ENCODE assay signal across 18 cellular contexts in genomic region chr6:15569035-15569995, GRCh38.
DNase-seq lines count a peak whose midpoint lies in the region; ATAC-seq, FAIRE-seq and TF ChIP-seq lines count a peak whose summit lies in the region.
"Had no signal": no experiment of that assay in that cellular context is flagged by ENCODE, and none has a peak within 500 bp of the region (broad histone marks: within the 10 kb centered on the region; RNA-seq: fewer than 3 reads in every experiment).

No MANE protein-coding gene starts in this region.

- H2BK20ac ChIP-seq in H1 (ENCODE audit: low read length), result no peak overlapping the region

- no peak overlapping the region for H3K4me3 ChIP-seq in H1 (ENCODE audit: extremely low read depth in 1 of 4, insufficient read depth in 2 of 4, low read depth in 3 of 4, low read length in 4 of 4)
- H3K4me3 ChIP-seq: coronary artery, uterus had no signal

- no peaks in the 10 kb centered on the region for H3K9me3 ChIP-seq in H1 (ENCODE audit: insufficient read depth in 2 of 2, low read depth in 1 of 2, low read length in 1 of 2)
- H3K9me3 ChIP-seq: uterus had no signal

- intact Hi-C loops in Right ventricle myocardium inferior (cut with DNase I) (no loop called here), cardiac septum (cut with DNase I) (no loop called here)

- no peaks in the 10 kb centered on the region for H3K27me3 Mint-ChIP-seq in memory B cell
- no peaks in the 10 kb centered on the region for H3K27me3 Mint-ChIP-seq in stimulated activated naive B cell treated with anti-CD40 and anti-IgM and Interleukin-4, amounts not matched to agents 10 μg/mL and 1 μg/mL and 100 μg/mL, for 72 hours
- H3K27me3 Mint-ChIP-seq: activated CD8-positive, alpha-beta memory T cell treated with anti-CD3 and anti-CD28 coated beads, Interleukin-2, amount 10 ng/mL, durations not matched to agents 7 days and 5 days; T-helper 17 cell had no signal

- H3K14ac ChIP-seq in H1 (ENCODE audit: insufficient read length), result no peak overlapping the region

- no peak overlapping the region for H4K8ac ChIP-seq in H1 (ENCODE audit: extremely low read depth, insufficient read depth, low read length)

- no peak overlapping the region for H2BK12ac ChIP-seq in H1 (ENCODE audit: low read depth, low read length)

- H2BK15ac ChIP-seq in H1 (ENCODE audit: low read length), result no peak overlapping the region

- CTCF ChIA-PET in H1 (lab: Charles Lee; ENCODE audit: partially characterized antibody), result interaction anchor here (0.6 to 1.6 kb wide), 3 partner anchors 13 to 49 kb away, joined by 3 to 6 read pairs (median 3); no protein-coding TSS in a partner anchor

- TF ChIP-seq CTCF in H1 (IDR thresholded peaks at IDR 0.05; ENCODE audit: control extremely low read depth in 1 of 3, insufficient read depth in 1 of 3, low read depth in 1 of 3, low read length in 3 of 3), result no peak

- H2AK5ac ChIP-seq in H1 (ENCODE audit: low read depth, low read length), result no peak overlapping the region

- no peak overlapping the region for H3K56ac ChIP-seq in H1 (replicated peaks; ENCODE audit: insufficient read length, low read depth, low read length)

- H3K27ac Mint-ChIP-seq in memory B cell, result peak overlapping the region; percentile 1
- H3K27ac Mint-ChIP-seq in stimulated activated naive B cell treated with anti-CD40 and anti-IgM and Interleukin-4, amounts not matched to agents 10 μg/mL and 1 μg/mL and 100 μg/mL, for 72 hours, result peak overlapping the region; percentile 9
- H3K27ac Mint-ChIP-seq: activated CD8-positive, alpha-beta memory T cell treated with anti-CD3 and anti-CD28 coated beads, Interleukin-2, amount 10 ng/mL, durations not matched to agents 7 days and 5 days; T-helper 17 cell had no signal

- H3K4me2 ChIP-seq in H1 (ENCODE audit: insufficient read depth in 1 of 2, low read depth in 2 of 2, low read length in 2 of 2), result no peak overlapping the region

- DNase-seq in Right ventricle myocardium inferior (ENCODE audit: missing footprints) (no peak), cardiac septum (ENCODE audit: low spot score) (no peak), H1 (ENCODE audit: low read depth in 1 of 2, low spot score in 2 of 2) (no peak), memory B cell (ENCODE audit: low spot score in 2 of 2) (no peak), NCI-H1436 treated with DMSO at 0.1 percent for 48 hours (lab: John Stamatoyannopoulos, UW) (no peak)
- no peak for DNase-seq in stimulated activated naive B cell treated with anti-CD40 and anti-IgM and Interleukin-4, amounts not matched to agents 10 μg/mL and 1 μg/mL and 100 μg/mL, for 72 hours
- DNase-seq: activated CD8-positive, alpha-beta memory T cell treated with anti-CD3 and anti-CD28 coated beads, Interleukin-2, amount 10 ng/mL, durations not matched to agents 7 days and 5 days; activated gamma-delta T cell; HCEC 1CT; NCI-H1417; NCI-H446; SHP77 treated with DMSO at 0.1 percent for 48 hours; T-helper 17 cell; uterus had no signal

- H2BK120ac ChIP-seq in H1 (replicated peaks; ENCODE audit: low read depth, low read length), result no peak overlapping the region

- H3K79me2 ChIP-seq in H1 (ENCODE audit: control insufficient read depth in 1 of 2, insufficient read depth in 2 of 2, low read length in 2 of 2), result no peaks in the 10 kb centered on the region

- ATAC-seq in Right ventricle myocardium inferior, result peak; percentile 34
- no peak for ATAC-seq in memory B cell (ENCODE audit: low read depth)
- no peak for ATAC-seq in stimulated activated naive B cell treated with anti-CD40 and anti-IgM and Interleukin-4, amounts not matched to agents 10 μg/mL and 1 μg/mL and 100 μg/mL, for 72 hours (replicated peaks)
- no peak for ATAC-seq in HG02798 (IDR thresholded peaks at IDR 0.05; ENCODE audit: poor library complexity, unreplicated experiment)
- ATAC-seq in HG02759 (IDR thresholded peaks at IDR 0.05; ENCODE audit: unreplicated experiment), result no peak
- ATAC-seq: activated CD8-positive, alpha-beta memory T cell treated with anti-CD3 and anti-CD28 coated beads, Interleukin-2, amount 10 ng/mL, durations not matched to agents 7 days and 5 days; T-helper 17 cell had no signal

- peaks cover 26% of the 10 kb centered on the region for H3K36me3 Mint-ChIP-seq in memory B cell
- H3K36me3 Mint-ChIP-seq in stimulated activated naive B cell treated with anti-CD40 and anti-IgM and Interleukin-4, amounts not matched to agents 10 μg/mL and 1 μg/mL and 100 μg/mL, for 72 hours, result peaks cover 16 to 40% of the 10 kb centered on the region in 2 donors

- no peaks in the 10 kb centered on the region for H3K9me3 Mint-ChIP-seq in memory B cell
- H3K9me3 Mint-ChIP-seq in stimulated activated naive B cell treated with anti-CD40 and anti-IgM and Interleukin-4, amounts not matched to agents 10 μg/mL and 1 μg/mL and 100 μg/mL, for 72 hours, result no peaks in the 10 kb centered on the region

- no peak overlapping the region for H2AFZ ChIP-seq in H1 (ENCODE audit: low read length)

- WGBS in H1 (ENCODE audit: extremely low coverage in 1 of 2, insufficient coverage in 1 of 2, insufficient read length in 1 of 2, insufficient replicate concordance in 2 of 2, low coverage in 1 of 2, low lambda C conversion rate in 2 of 2, missing lambda C conversion rate in 1 of 2), 2 experiments, result 74% methylated on average over 15 of the region's 17 CpGs; no CpG with 5 or more reads in 1 of the 2 experiments

- no peaks in the 10 kb centered on the region for H3K79me1 ChIP-seq in H1 (ENCODE audit: low read depth, low read length)

- H3K4me1 ChIP-seq in H1 (replicated peaks in 1 of 4; ENCODE audit: control insufficient read depth in 3 of 4, insufficient read depth in 4 of 4, low read length in 3 of 4), result peaks cover 0 to 4% (median under 1%) of the 10 kb centered on the region in 4 experiments; a peak in 3 of 7 replicates
- H3K4me1 ChIP-seq: uterus had no signal

- no peak overlapping the region for H3K4me3 Mint-ChIP-seq in memory B cell
- no peak overlapping the region for H3K4me3 Mint-ChIP-seq in stimulated activated naive B cell treated with anti-CD40 and anti-IgM and Interleukin-4, amounts not matched to agents 10 μg/mL and 1 μg/mL and 100 μg/mL, for 72 hours
- H3K4me3 Mint-ChIP-seq: activated CD8-positive, alpha-beta memory T cell treated with anti-CD3 and anti-CD28 coated beads, Interleukin-2, amount 10 ng/mL, durations not matched to agents 7 days and 5 days; T-helper 17 cell had no signal

- FAIRE-seq in H1 (lab: Jason Lieb, UNC), result peak; percentile 63
- FAIRE-seq: astrocyte had no signal

- peaks cover 21% of the 10 kb centered on the region for H3K4me1 Mint-ChIP-seq in memory B cell
- H3K4me1 Mint-ChIP-seq in stimulated activated naive B cell treated with anti-CD40 and anti-IgM and Interleukin-4, amounts not matched to agents 10 μg/mL and 1 μg/mL and 100 μg/mL, for 72 hours, result peaks cover 15 to 30% of the 10 kb centered on the region in 2 donors
- H3K4me1 Mint-ChIP-seq: activated CD8-positive, alpha-beta memory T cell treated with anti-CD3 and anti-CD28 coated beads, Interleukin-2, amount 10 ng/mL, durations not matched to agents 7 days and 5 days had no signal

- TF ChIP-seq EP300 in H1 (IDR thresholded peaks at IDR 0.05; ENCODE audit: borderline replicate concordance in 1 of 2, low read depth in 2 of 2, low read length in 2 of 2), result no peak

- POLR2A ChIA-PET in H1 (lab: Charles Lee; ENCODE audit: partially characterized antibody), result no interaction called here

- no peaks in the 10 kb centered on the region for H3K23me2 ChIP-seq in H1 (ENCODE audit: low read depth, low read length)

- no peak for TF ChIP-seq RAD21 in H1 (IDR thresholded peaks at IDR 0.05 in 1 of 2, conservative IDR thresholded peaks at IDR 0.05 in 1 of 2; ENCODE audit: low read depth in 2 of 2, low read length in 2 of 2)

- no peak for TF ChIP-seq POLR2A in H1 (IDR thresholded peaks at IDR 0.05; ENCODE audit: control extremely low read depth in 1 of 2, low read depth in 2 of 2, low read length in 2 of 2)

- H3K23ac ChIP-seq in H1 (ENCODE audit: insufficient read length), result no peak overlapping the region

- peaks cover 0 to 2% of the 10 kb centered on the region in 2 experiments for H4K20me1 ChIP-seq in H1 (replicated peaks in 1 of 2; ENCODE audit: control insufficient read depth in 1 of 2, insufficient read depth in 2 of 2, low read length in 2 of 2)

- H3K18ac ChIP-seq in H1 (ENCODE audit: extremely low read depth, low read length), result no peak overlapping the region

- no peaks in the 10 kb centered on the region for H3K36me3 ChIP-seq in H1 (ENCODE audit: control insufficient read depth in 2 of 4, insufficient read depth in 4 of 4, low read length in 3 of 4)
- H3K36me3 ChIP-seq: uterus had no signal

- H3K9ac ChIP-seq in H1 (replicated peaks in 1 of 4; ENCODE audit: extremely low read depth in 1 of 4, low read depth in 3 of 4, low read length in 3 of 4), result no peak overlapping the region

- H3K4ac ChIP-seq in H1 (replicated peaks; ENCODE audit: insufficient read length, low read depth, low read length), result no peak overlapping the region

- H3K27me3 ChIP-seq in H1 (replicated peaks in 1 of 4; ENCODE audit: control insufficient read depth in 3 of 4, extremely low read depth in 1 of 4, insufficient read depth in 3 of 4, low read length in 3 of 4), result no peaks in the 10 kb centered on the region
- H3K27me3 ChIP-seq: uterus had no signal

- H3K27ac ChIP-seq in H1 (ENCODE audit: low read depth, low read length), result no peak overlapping the region
- H3K27ac ChIP-seq: coronary artery, uterus had no signal

- H4K91ac ChIP-seq in H1 (replicated peaks; ENCODE audit: insufficient read length, low read length), result no peak overlapping the region

- H2BK5ac ChIP-seq in H1 (ENCODE audit: low read depth, low read length), result no peak overlapping the region

- H4K5ac ChIP-seq in H1 (ENCODE audit: insufficient read length, low read depth, low read length), result no peak overlapping the region

TF ChIP-seq in H1, 55 proteins besides CTCF, POLR2A, EP300 and RAD21:
- no peak for TF ChIP-seq ATF3 (IDR thresholded peaks at IDR 0.05; ENCODE audit: insufficient read depth, low read depth, low read length)
- TF ChIP-seq GABPA (IDR thresholded peaks at IDR 0.05; ENCODE audit: borderline replicate concordance, insufficient read depth, low read length), result no peak
- TF ChIP-seq EGR1 (IDR thresholded peaks at IDR 0.05; ENCODE audit: borderline replicate concordance, low read depth, low read length), result no peak
- no peak for TF ChIP-seq BCL11A (IDR thresholded peaks at IDR 0.05; ENCODE audit: low read depth in 2 of 2, low read length in 2 of 2)
- no peak for TF ChIP-seq ASH2L (IDR thresholded peaks at IDR 0.05; ENCODE audit: low read length)
